Comparison of ENCODE assay signal across 25 cellular contexts in the genomic region with DNA sequence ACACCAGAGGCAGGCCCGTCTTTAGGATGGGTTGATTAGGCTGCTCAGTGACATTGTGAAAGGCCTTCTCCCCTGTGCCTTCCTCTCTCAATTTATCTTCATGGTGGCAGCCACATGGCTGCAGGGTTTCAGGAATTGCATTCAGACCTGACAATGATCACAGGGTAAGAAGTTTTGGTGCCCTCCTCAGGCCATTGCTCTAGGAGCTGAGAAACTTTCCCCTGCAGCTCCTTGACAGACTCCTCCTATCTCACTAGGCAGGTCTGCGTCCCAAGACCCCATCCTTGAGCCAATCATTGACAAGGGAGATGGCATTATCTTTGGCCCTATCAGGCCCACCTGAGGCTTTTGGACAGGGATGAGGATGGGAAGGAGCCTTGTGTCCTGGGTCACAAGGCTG. TPM values are rescaled to one million over a fixed set of nuclear protein-coding genes. Genes with fewer than 3 reads are reported as not detected.
DNase-seq lines count a peak whose midpoint lies in the region; ATAC-seq and TF ChIP-seq lines count a peak whose summit lies in the region.
"Had no signal": no experiment of that assay in that cellular context is flagged by ENCODE, and none has a peak within 500 bp of the region (broad histone marks: within the 10 kb centered on the region; RNA-seq: fewer than 3 reads in every experiment).

No MANE protein-coding gene starts in this region.

- H2AFZ ChIP-seq in H9 (ENCODE audit: low read length) = no peak overlapping the region
- H2AFZ ChIP-seq: PC-9 had no signal

- peak; percentile 66 for DNase-seq in H9
- DNase-seq in SK-MEL-5 (ENCODE audit: low read depth, low spot score) = peak; percentile 55
- DNase-seq in esophagus muscularis mucosa (ENCODE audit: extremely low spot score) = peak; percentile 77
- no peak for DNase-seq in stimulated activated effector memory CD8-positive, alpha-beta T cell treated with anti-CD3 and anti-CD28 coated beads, Interleukin-12 subunit alpha, Interleukin-12 subunit beta, amount 100 ng/mL, for 72 hours (ENCODE audit: low spot score in 2 of 2)
- no peak for DNase-seq in T1000 (lab: John Stamatoyannopoulos, UW)
- no peak for DNase-seq in activated CD4-positive, alpha-beta T cell treated with anti-CD3 and anti-CD28 coated beads, Interleukin-2, amount 10 ng/mL, durations not matched to agents 7 days and 5 days
- DNase-seq: C1 segment of cervical spinal cord; CD4-positive, alpha-beta memory T cell; COR-L47; DMS53; MM.1S; NCI-H1092; NCI-H1417 treated with DMSO at 0.1 percent for 48 hours; NCI-H1694 treated with DMSO at 0.1 percent for 48 hours; NCI-H2081; NCI-H226; NCI-H510A; NK-92 treated with Interleukin-12 subunit alpha and Interleukin-12 subunit beta, amount 100 ng/mL, for 24 hours; PC-9 had no signal

- H3K27ac ChIP-seq in H9 (ENCODE audit: insufficient read length, low read depth, low read length) = no peak overlapping the region
- no peak overlapping the region for H3K27ac ChIP-seq in esophagus muscularis mucosa (replicated peaks in 1 of 4)
- H3K27ac ChIP-seq: HL-60, KMS-11, PC-9, SJSA1 had no signal

- no peak overlapping the region for H3K23ac ChIP-seq in H9 (ENCODE audit: insufficient read length, low read depth, low read length)

- H4K8ac ChIP-seq in H9 (replicated peaks; ENCODE audit: insufficient read length, low read depth, low read length) = no peak overlapping the region

- TF ChIP-seq CTCF in H9 (conservative IDR thresholded peaks at IDR 0.05) (peak; percentile 42; the same call in 2 of the 3 replicates), esophagus muscularis mucosa (IDR thresholded peaks at IDR 0.05) (no peak)

- no peak for TF ChIP-seq EP300 in esophagus muscularis mucosa (IDR thresholded peaks at IDR 0.05)

- no peak overlapping the region for H3K56ac ChIP-seq in H9 (ENCODE audit: insufficient read length, low read depth, low read length)

- no peak overlapping the region for H2BK12ac ChIP-seq in H9 (ENCODE audit: insufficient read length, low read depth, low read length)

- H3K36me3 ChIP-seq in esophagus muscularis mucosa = no peaks in the 10 kb centered on the region
- H3K36me3 ChIP-seq: SJSA1 had no signal

- H2BK5ac ChIP-seq in H9 (ENCODE audit: insufficient read length, low read length) = no peak overlapping the region

- H3K27me3 Mint-ChIP-seq in H9 (ENCODE audit: low read depth) = no peaks in the 10 kb centered on the region
- no peaks in the 10 kb centered on the region for H3K27me3 Mint-ChIP-seq in activated CD4-positive, alpha-beta T cell treated with anti-CD3 and anti-CD28 coated beads, Interleukin-2, amount 10 ng/mL, durations not matched to agents 7 days and 5 days
- H3K27me3 Mint-ChIP-seq: IgD-negative memory B cell had no signal

- no peak for TF ChIP-seq POLR2A in esophagus muscularis mucosa (IDR thresholded peaks at IDR 0.05; ENCODE audit: low read depth)

- no peak overlapping the region for H2BK15ac ChIP-seq in H9 (ENCODE audit: low read depth, low read length)

- H3K4ac ChIP-seq in H9 (ENCODE audit: low read depth, low read length) = no peak overlapping the region

- no peak overlapping the region for H3K18ac ChIP-seq in H9 (ENCODE audit: insufficient read length, low read depth, low read length)

- intact Hi-C loops in esophagus muscularis mucosa (cut with DNase I) = loop anchor here (5.0 to 10.0 kb wide), 2 partner anchors 382 to 495 kb away; partner anchors contain the start of gene SLC17A8

- H3K9me3 ChIP-seq in H9 (ENCODE audit: control insufficient read depth, low read depth, low read length) (no peaks in the 10 kb centered on the region), esophagus muscularis mucosa (no peaks in the 10 kb centered on the region)
- H3K9me3 ChIP-seq: SJSA1 had no signal

- no peaks in the 10 kb centered on the region; a peak in 1 of 7 replicates for H3K36me3 Mint-ChIP-seq in H9 (ENCODE audit: insufficient read depth in 1 of 3, low read depth in 3 of 3)
- H3K36me3 Mint-ChIP-seq in stimulated activated effector memory CD8-positive, alpha-beta T cell treated with anti-CD3 and anti-CD28 coated beads, Interleukin-12 subunit alpha, Interleukin-12 subunit beta, amount 100 ng/mL, for 72 hours = no peaks in the 10 kb centered on the region
- H3K36me3 Mint-ChIP-seq in activated CD4-positive, alpha-beta T cell treated with anti-CD3 and anti-CD28 coated beads, Interleukin-2, amount 10 ng/mL, durations not matched to agents 7 days and 5 days (ENCODE audit: low read depth) = no peaks in the 10 kb centered on the region
- H3K36me3 Mint-ChIP-seq: CD4-positive, alpha-beta memory T cell; IgD-negative memory B cell had no signal

- H3K27me3 ChIP-seq in H9 (ENCODE audit: insufficient read depth, low read length) (no peaks in the 10 kb centered on the region), esophagus muscularis mucosa (peaks cover 0 to 12% (median 0%) of the 10 kb centered on the region in 4 donors)

- no peak overlapping the region for H2BK120ac ChIP-seq in H9 (ENCODE audit: low read depth, low read length, poor library complexity, severe bottlenecking)

- no peak overlapping the region for H3K4me3 ChIP-seq in esophagus muscularis mucosa
- H3K4me3 ChIP-seq: PC-9, SJSA1 had no signal

- H3K4me2 ChIP-seq in H9 (ENCODE audit: insufficient read depth, insufficient read length, low read length) = no peak overlapping the region
- H3K4me2 ChIP-seq: KMS-11, PC-9 had no signal

- H3K79me1 ChIP-seq in H9 (ENCODE audit: insufficient read depth, low read depth, low read length, poor library complexity, severe bottlenecking) = no peaks in the 10 kb centered on the region

- no peaks in the 10 kb centered on the region for H3K79me2 ChIP-seq in H9 (ENCODE audit: insufficient read depth, low read length)

- POLR2A ChIA-PET in activated CD4-positive, alpha-beta T cell treated with anti-CD3 and anti-CD28 coated beads, Interleukin-2, amount 10 ng/mL, durations not matched to agents 7 days and 5 days (lab: Charles Lee) = no interaction called here

- no CpG with 5 or more reads among the region's 2 CpGs for WGBS in H9 (ENCODE audit: extremely low coverage, insufficient read length, low lambda C conversion rate)
- WGBS in esophagus muscularis mucosa = 84% methylated on average over 2 of the region's 2 CpGs

- no peaks in the 10 kb centered on the region for H3K9me3 Mint-ChIP-seq in H9
- no peaks in the 10 kb centered on the region for H3K9me3 Mint-ChIP-seq in stimulated activated effector memory CD8-positive, alpha-beta T cell treated with anti-CD3 and anti-CD28 coated beads, Interleukin-12 subunit alpha, Interleukin-12 subunit beta, amount 100 ng/mL, for 72 hours
- no peaks in the 10 kb centered on the region for H3K9me3 Mint-ChIP-seq in activated CD4-positive, alpha-beta T cell treated with anti-CD3 and anti-CD28 coated beads, Interleukin-2, amount 10 ng/mL, durations not matched to agents 7 days and 5 days
- H3K9me3 Mint-ChIP-seq: CD4-positive, alpha-beta memory T cell had no signal

- ATAC-seq in stimulated activated effector memory CD8-positive, alpha-beta T cell treated with anti-CD3 and anti-CD28 coated beads, Interleukin-12 subunit alpha, Interleukin-12 subunit beta, amount 100 ng/mL, for 72 hours = peak; percentile 37
- ATAC-seq in HG02588 (IDR thresholded peaks at IDR 0.05; ENCODE audit: unreplicated experiment) = no peak
- ATAC-seq: Right ventricle myocardium inferior had no signal

- H3K4me1 ChIP-seq in H9 (ENCODE audit: insufficient read depth, low read length) (no peaks in the 10 kb centered on the region), esophagus muscularis mucosa (no peaks in the 10 kb centered on the region)
- H3K4me1 ChIP-seq: SJSA1 had no signal

- no peak overlapping the region for H3K4me3 Mint-ChIP-seq in H9
- H3K4me3 Mint-ChIP-seq in stimulated activated effector memory CD8-positive, alpha-beta T cell treated with anti-CD3 and anti-CD28 coated beads, Interleukin-12 subunit alpha, Interleukin-12 subunit beta, amount 100 ng/mL, for 72 hours = no peak overlapping the region
- no peak overlapping the region for H3K4me3 Mint-ChIP-seq in activated CD4-positive, alpha-beta T cell treated with anti-CD3 and anti-CD28 coated beads, Interleukin-2, amount 10 ng/mL, durations not matched to agents 7 days and 5 days
- H3K4me3 Mint-ChIP-seq: CD4-positive, alpha-beta memory T cell; IgD-negative memory B cell had no signal

- no peak overlapping the region for H3K9ac ChIP-seq in H9 (ENCODE audit: extremely low read depth, insufficient read length, low read length)
- H3K9ac ChIP-seq: KMS-11 had no signal

- H3K14ac ChIP-seq in H9 (ENCODE audit: insufficient read depth, low read length) = no peak overlapping the region

- CTCF ChIA-PET in activated CD4-positive, alpha-beta T cell treated with anti-CD3 and anti-CD28 coated beads, Interleukin-2, amount 10 ng/mL, durations not matched to agents 7 days and 5 days (lab: Charles Lee) = no interaction called here

- no peak overlapping the region; a peak in 1 of 7 replicates for H3K27ac Mint-ChIP-seq in H9
- no peak overlapping the region for H3K27ac Mint-ChIP-seq in stimulated activated effector memory CD8-positive, alpha-beta T cell treated with anti-CD3 and anti-CD28 coated beads, Interleukin-12 subunit alpha, Interleukin-12 subunit beta, amount 100 ng/mL, for 72 hours
- H3K27ac Mint-ChIP-seq in activated CD4-positive, alpha-beta T cell treated with anti-CD3 and anti-CD28 coated beads, Interleukin-2, amount 10 ng/mL, durations not matched to agents 7 days and 5 days = no peak overlapping the region
- H3K27ac Mint-ChIP-seq: CD4-positive, alpha-beta memory T cell; IgD-negative memory B cell had no signal

- no peaks in the 10 kb centered on the region for H3K23me2 ChIP-seq in H9 (ENCODE audit: insufficient read length, low read depth, low read length, poor library complexity, severe bottlenecking)

- no peaks in the 10 kb centered on the region for H4K20me1 ChIP-seq in H9 (ENCODE audit: control insufficient read depth, insufficient read depth, insufficient read length)

- no peak overlapping the region for H2BK20ac ChIP-seq in H9 (ENCODE audit: low read depth, low read length, poor library complexity, severe bottlenecking)

- in situ Hi-C loops in SK-MEL-5 (cut with HindIII; ENCODE audit: low pct_unique_long_range_greater_than_20kb, low sequenced_read_pairs) = no loop called here

- no peak overlapping the region for H3T11ph ChIP-seq in H9 (ENCODE audit: low read length)

- peak overlapping the region; percentile 44 for H4K5ac ChIP-seq in H9 (ENCODE audit: insufficient read length, low read depth, low read length)

- H3K4me1 Mint-ChIP-seq in H9 = peaks cover 5 to 11% of the 10 kb centered on the region in 2 experiments; a peak in 3 of 4 replicates
- no peaks in the 10 kb centered on the region for H3K4me1 Mint-ChIP-seq in stimulated activated effector memory CD8-positive, alpha-beta T cell treated with anti-CD3 and anti-CD28 coated beads, Interleukin-12 subunit alpha, Interleukin-12 subunit beta, amount 100 ng/mL, for 72 hours
- no peaks in the 10 kb centered on the region for H3K4me1 Mint-ChIP-seq in activated CD4-positive, alpha-beta T cell treated with anti-CD3 and anti-CD28 coated beads, Interleukin-2, amount 10 ng/mL, durations not matched to agents 7 days and 5 days
- H3K4me1 Mint-ChIP-seq: CD4-positive, alpha-beta memory T cell; IgD-negative memory B cell had no signal

- no peak overlapping the region for H4K91ac ChIP-seq in H9 (ENCODE audit: insufficient read length, low read depth, low read length)

- H2AK5ac ChIP-seq in H9 (ENCODE audit: insufficient read length, low read length) = no peak overlapping the region

RNA-seq across cellular contexts. Expression of gene ANO4, which starts 57.4 kb away (rescaled TPM):
- total RNA-seq in H9 (2021) (5.7 and 6.1 TPM in 2 replicates), esophagus muscularis mucosa (under 1 TPM in 2 of 4 donors, not detected in 2; 0.06 to 0.17 TPM)
- total RNA-seq in SK-MEL-5 (2014; rRNA removed; shearing (Covaris generic)) = 29.5 and 30.6 TPM in 2 replicates
- polyA plus RNA-seq in SK-MEL-5 (2015; cell fraction: cytosol; rRNA removed) = 14.0 and 15.9 TPM in 2 replicates
- 10.0 and 25.1 TPM in 2 replicates for polyA plus RNA-seq in SK-MEL-5 (2015; cell fraction: nucleus; rRNA removed)
- total RNA-seq in activated CD4-positive, alpha-beta T cell treated with anti-CD3 and anti-CD28 coated beads, Interleukin-2, amount 10 ng/mL, durations not matched to agents 7 days and 5 days = not detected
- total RNA-seq: CD4-positive, alpha-beta memory T cell; PC-9 had no signal
- polyA plus RNA-seq: CD4-positive, alpha-beta memory T cell; IgD-negative memory B cell had no signal

Comparison
In these comparisons a context has a peak if more than half of its experiments do, and no peak if none do; other contexts are left out.
1. DNase-seq: peak in H9 (single experiment), SK-MEL-5 (single experiment) and esophagus muscularis mucosa (single experiment); none in stimulated activated effector memory CD8-positive, alpha-beta T cell treated with anti-CD3 and anti-CD28 coated beads, Interleukin-12 subunit alpha, Interleukin-12 subunit beta, amount 100 ng/mL, for 72 hours (0 of 2), T1000 (single experiment) and activated CD4-positive, alpha-beta T cell treated with anti-CD3 and anti-CD28 coated beads, Interleukin-2, amount 10 ng/mL, durations not matched to agents 7 days and 5 days (single experiment).